ENCODE assay signal across 24 cellular contexts in genomic region chr11:132336781-132337535, GRCh38.
"Had no signal": no experiment of that assay in that cellular context is flagged by ENCODE, and none has a peak within 500 bp of the region (broad histone marks: within the 10 kb centered on the region; RNA-seq: fewer than 3 reads in every experiment).

No MANE protein-coding gene starts in this region.

- H3K4me1 ChIP-seq: esophagus squamous epithelium, lower lobe of right lung, testis, transverse colon had no signal

- FAIRE-seq: bronchial epithelial cell, colon, endometrium, frontal cortex had no signal

- H3K27ac ChIP-seq: epithelial cell of prostate, esophagus squamous epithelium, lower lobe of right lung, right lobe of liver, testis, transverse colon had no signal

- H3K4me3 ChIP-seq: esophagus squamous epithelium, lower lobe of right lung, right lobe of liver, testis, transverse colon had no signal

- H3K27me3 ChIP-seq: esophagus squamous epithelium, right lobe of liver, testis, transverse colon had no signal

- H3K9me3 ChIP-seq: lower lobe of right lung, right lobe of liver, testis, transverse colon had no signal

- ATAC-seq: left lobe of liver; lower lobe of right lung; natural killer cell; stimulated activated naive CD8-positive, alpha-beta T cell treated with anti-CD3 and anti-CD28 coated beads, Interleukin-15, Interleukin-2, amounts not matched to agents 100 U/mL and 50 U/mL, for 24 hours; WTC11 had no signal

- H3K36me3 ChIP-seq: esophagus squamous epithelium, lower lobe of right lung, right lobe of liver, transverse colon had no signal

- DNase-seq: activated CD4-positive, alpha-beta memory T cell treated with anti-CD3 and anti-CD28 coated beads, Interleukin-2, amount 10 ng/mL, durations not matched to agents 7 days and 5 days; activated CD4-positive, alpha-beta T cell treated with anti-CD3 and anti-CD28 coated beads for 1 hour; activated CD4-positive, alpha-beta T cell treated with anti-CD3 and anti-CD28 coated beads, Interleukin-2, amount 10 ng/mL, durations not matched to agents 7 days and 5 days; activated T-cell treated with anti-CD3 and anti-CD28 coated beads, Interleukin-2, amount 50 U/mL, for 48 hours; dermis blood vessel endothelial cell; effector CD8-positive, alpha-beta T cell; esophagus squamous epithelium; kidney glomerular epithelial cell; lower lobe of right lung; mesenchymal stem cell; natural killer cell; posterior cingulate gyrus; right lobe of liver; stimulated activated CD4-positive, alpha-beta T cell treated with anti-CD3 and anti-CD28 coated beads, Interleukin-2, amount 100 ng/mL, for 48 hours; stimulated activated naive CD8-positive, alpha-beta T cell treated with anti-CD3 and anti-CD28 coated beads, Interleukin-15, Interleukin-2, amounts not matched to agents 100 U/mL and 50 U/mL, for 24 hours; testis; transverse colon had no signal
